ENCODE assay signal across 28 cellular contexts in the genomic region with DNA sequence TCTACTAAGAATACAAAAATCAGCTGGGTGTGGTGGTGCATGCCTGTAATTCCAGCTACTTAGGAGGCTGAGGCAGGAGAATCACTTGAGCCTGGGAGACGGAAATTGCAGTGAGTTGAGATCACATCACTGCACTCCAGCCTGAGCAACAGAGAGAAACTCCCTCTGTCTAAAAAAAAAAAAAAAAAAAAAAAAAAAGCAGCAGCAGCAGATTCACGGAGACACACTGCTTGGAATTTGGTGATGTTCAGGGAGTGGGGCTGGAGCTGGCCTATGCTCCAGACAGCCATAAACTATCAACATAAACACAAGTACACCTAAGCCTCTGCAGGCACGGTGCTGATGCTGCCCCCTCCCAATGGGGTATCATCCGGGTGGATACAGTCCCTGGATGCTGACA. TPM values are rescaled to one million over a fixed set of nuclear protein-coding genes. Genes with fewer than 3 reads are reported as not detected.
DNase-seq lines count a peak whose midpoint lies in the region; ATAC-seq and TF ChIP-seq lines count a peak whose summit lies in the region.
"Had no signal": no experiment of that assay in that cellular context is flagged by ENCODE, and none has a peak within 500 bp of the region (broad histone marks: within the 10 kb centered on the region; RNA-seq: fewer than 3 reads in every experiment).

No MANE protein-coding gene starts in this region.

- TF ChIP-seq CTCF in GM23338 (conservative IDR thresholded peaks at IDR 0.05; ENCODE audit: low read depth in 2 of 2) (no peak), cardiac fibroblast (IDR thresholded peaks at IDR 0.05; ENCODE audit: low read depth, low read length) (no peak)

- peaks cover 36% of the 10 kb centered on the region for H3K4me1 Mint-ChIP-seq in GM23338

- H3K36me3 Mint-ChIP-seq in GM23338 (ENCODE audit: low read depth) = no peaks in the 10 kb centered on the region
- H3K36me3 Mint-ChIP-seq: stimulated activated effector memory CD8-positive, alpha-beta T cell treated with anti-CD3 and anti-CD28 coated beads, Interleukin-12 subunit alpha, Interleukin-12 subunit beta, amount 100 ng/mL, for 72 hours had no signal

- no peak overlapping the region for H3K27ac ChIP-seq in GM23338 (ENCODE audit: low read depth)
- H3K27ac ChIP-seq: A549, breast epithelium, coronary artery, esophagus squamous epithelium, suprapubic skin had no signal

- ATAC-seq in GM23338 (no peak), GM21737 (IDR thresholded peaks at IDR 0.05; ENCODE audit: unreplicated experiment) (no peak)
- ATAC-seq: activated naive CD8-positive, alpha-beta T cell treated with anti-CD3 and anti-CD28 coated beads, Interleukin-2, amount 50 U/mL, for 24 hours; stimulated activated effector memory CD8-positive, alpha-beta T cell treated with anti-CD3 and anti-CD28 coated beads, Interleukin-12 subunit alpha, Interleukin-12 subunit beta, amount 100 ng/mL, for 72 hours had no signal

- peaks cover 4% of the 10 kb centered on the region; the same call in 1 of the 2 replicates for H3F3A ChIP-seq in GM23338 (replicated peaks; ENCODE audit: low read depth)

- H3K9me3 Mint-ChIP-seq in GM23338 = no peaks in the 10 kb centered on the region
- H3K9me3 Mint-ChIP-seq: activated naive CD8-positive, alpha-beta T cell treated with anti-CD3 and anti-CD28 coated beads, Interleukin-2, amount 50 U/mL, for 24 hours; stimulated activated effector memory CD8-positive, alpha-beta T cell treated with anti-CD3 and anti-CD28 coated beads, Interleukin-12 subunit alpha, Interleukin-12 subunit beta, amount 100 ng/mL, for 72 hours had no signal

- H3K79me2 ChIP-seq in GM23338 (replicated peaks; ENCODE audit: insufficient read depth) = no peaks in the 10 kb centered on the region

- H3K9me2 ChIP-seq in GM23338 (ENCODE audit: insufficient read depth) = no peaks in the 10 kb centered on the region

- H3K4me3 ChIP-seq in GM23338 (no peak overlapping the region), cardiac fibroblast (replicated peaks in 1 of 2; ENCODE audit: low read depth in 2 of 2, low read length in 2 of 2) (no peak overlapping the region)
- H3K4me3 ChIP-seq: A549; BLaER1 treated with 17β-estradiol and CSF1 and Interleukin-3, amounts not matched to agents 10 nM and 100 nM; breast epithelium; coronary artery; esophagus squamous epithelium; SJSA1; smooth muscle cell; suprapubic skin had no signal

- no peak overlapping the region for H3K4me3 Mint-ChIP-seq in GM23338
- H3K4me3 Mint-ChIP-seq: activated naive CD8-positive, alpha-beta T cell treated with anti-CD3 and anti-CD28 coated beads, Interleukin-2, amount 50 U/mL, for 24 hours; stimulated activated effector memory CD8-positive, alpha-beta T cell treated with anti-CD3 and anti-CD28 coated beads, Interleukin-12 subunit alpha, Interleukin-12 subunit beta, amount 100 ng/mL, for 72 hours had no signal

- H3K27ac Mint-ChIP-seq in GM23338 = no peak overlapping the region
- H3K27ac Mint-ChIP-seq: activated naive CD8-positive, alpha-beta T cell treated with anti-CD3 and anti-CD28 coated beads, Interleukin-2, amount 50 U/mL, for 24 hours; stimulated activated effector memory CD8-positive, alpha-beta T cell treated with anti-CD3 and anti-CD28 coated beads, Interleukin-12 subunit alpha, Interleukin-12 subunit beta, amount 100 ng/mL, for 72 hours had no signal

- H3K27me3 Mint-ChIP-seq in GM23338 (ENCODE audit: insufficient read depth, low read depth, poor library complexity) = peaks cover 18% of the 10 kb centered on the region
- H3K27me3 Mint-ChIP-seq: activated naive CD8-positive, alpha-beta T cell treated with anti-CD3 and anti-CD28 coated beads, Interleukin-2, amount 50 U/mL, for 24 hours had no signal

- peaks cover 23% of the 10 kb centered on the region for H3K4me1 ChIP-seq in GM23338 (ENCODE audit: insufficient read depth)
- H3K4me1 ChIP-seq: breast epithelium, esophagus squamous epithelium, suprapubic skin had no signal

- 0 out of 2 replicates have a peak overlapping the region, but pooled peaks have one; percentile 5 for H2AFZ ChIP-seq in GM23338

- no peaks in the 10 kb centered on the region for H3K27me3 ChIP-seq in GM23338 (ENCODE audit: insufficient read depth)
- H3K27me3 ChIP-seq: BLaER1 treated with 17β-estradiol and CSF1 and Interleukin-3, amounts not matched to agents 10 nM and 100 nM; breast epithelium; SJSA1; suprapubic skin had no signal

- no peaks in the 10 kb centered on the region for H4K20me1 ChIP-seq in GM23338 (replicated peaks; ENCODE audit: insufficient read depth)
- H4K20me1 ChIP-seq: BLaER1 treated with 17β-estradiol and CSF1 and Interleukin-3, amounts not matched to agents 10 nM and 100 nM had no signal

- H3K36me3 ChIP-seq in GM23338 (ENCODE audit: insufficient read depth) = no peaks in the 10 kb centered on the region
- H3K36me3 ChIP-seq: BLaER1 treated with 17β-estradiol and CSF1 and Interleukin-3, amounts not matched to agents 10 nM and 100 nM; breast epithelium; esophagus squamous epithelium; SJSA1; suprapubic skin had no signal

- H3K4me2 ChIP-seq in GM23338 = no peak overlapping the region
- H3K4me2 ChIP-seq: A549, smooth muscle cell had no signal

- DNase-seq in AG20443 (ENCODE audit: low spot score) = peak; percentile 29
- DNase-seq in GM23338 (ENCODE audit: low spot score) = no peak
- peak; percentile 37 to 71 for DNase-seq in cardiac fibroblast (ENCODE audit: low read depth in 2 of 2)
- peak; percentile 70 for DNase-seq in left kidney (ENCODE audit: low read depth, low spot score)
- no peak for DNase-seq in COR-L47 (lab: John Stamatoyannopoulos, UW)
- DNase-seq in T1000 (lab: John Stamatoyannopoulos, UW) = no peak
- DNase-seq in NCI-H69 (lab: John Stamatoyannopoulos, UW) = no peak
- DNase-seq: activated CD4-positive, CD25-positive, alpha-beta regulatory T cell treated with anti-CD3 and anti-CD28 coated beads, Interleukin-2, amount 50 U/mL, for 72 hours; activated gamma-delta T cell treated with Interleukin-2 at 50 U/mL for 16 hours; activated naive CD8-positive, alpha-beta T cell treated with anti-CD3 and anti-CD28 coated beads, Interleukin-2, amount 50 U/mL, for 24 hours; Caco-2; DMS79 treated with DMSO at 0.1 percent for 48 hours; esophagus squamous epithelium; Karpas-422; kidney glomerular epithelial cell; mammary epithelial cell; MV-4-11; NCI-H1694; NCI-H748 treated with DMSO at 0.1 percent for 48 hours had no signal

TF ChIP-seq in GM23338, 12 proteins besides CTCF, POLR2A, EP300 and RAD21 (continues in another document):
- TF ChIP-seq STAT1 (IDR thresholded peaks at IDR 0.05; ENCODE audit: unreplicated experiment) = no peak
- TF ChIP-seq EZH2phosphoT487 (IDR thresholded peaks at IDR 0.05; ENCODE audit: unreplicated experiment) = no peak
- TF ChIP-seq JUNB (IDR thresholded peaks at IDR 0.05; ENCODE audit: unreplicated experiment) = no peak

RNA-seq across cellular contexts. Expression of gene RHOT1, which starts 39.6 kb away (rescaled TPM):
- total RNA-seq in GM23338 (2014; rRNA removed; shearing (Covaris generic)) = 51.4 and 53.5 TPM in 2 replicates
- polyA plus RNA-seq in GM23338 (2016; fragmentation: Nextera tagmentation; extraction: Ambion mirVana) = 38.8 and 40.8 TPM in 2 replicates

Comparison
In these comparisons a context has a peak if more than half of its experiments do, and no peak if none do; other contexts are left out.
1. DNase-seq: peak in AG20443 (single experiment), cardiac fibroblast (2 of 2) and left kidney (single experiment); none in GM23338 (single experiment), COR-L47 (single experiment), T1000 (single experiment) and NCI-H69 (single experiment).